ENCODE assay signal across 9 cellular contexts in the genomic region with DNA sequence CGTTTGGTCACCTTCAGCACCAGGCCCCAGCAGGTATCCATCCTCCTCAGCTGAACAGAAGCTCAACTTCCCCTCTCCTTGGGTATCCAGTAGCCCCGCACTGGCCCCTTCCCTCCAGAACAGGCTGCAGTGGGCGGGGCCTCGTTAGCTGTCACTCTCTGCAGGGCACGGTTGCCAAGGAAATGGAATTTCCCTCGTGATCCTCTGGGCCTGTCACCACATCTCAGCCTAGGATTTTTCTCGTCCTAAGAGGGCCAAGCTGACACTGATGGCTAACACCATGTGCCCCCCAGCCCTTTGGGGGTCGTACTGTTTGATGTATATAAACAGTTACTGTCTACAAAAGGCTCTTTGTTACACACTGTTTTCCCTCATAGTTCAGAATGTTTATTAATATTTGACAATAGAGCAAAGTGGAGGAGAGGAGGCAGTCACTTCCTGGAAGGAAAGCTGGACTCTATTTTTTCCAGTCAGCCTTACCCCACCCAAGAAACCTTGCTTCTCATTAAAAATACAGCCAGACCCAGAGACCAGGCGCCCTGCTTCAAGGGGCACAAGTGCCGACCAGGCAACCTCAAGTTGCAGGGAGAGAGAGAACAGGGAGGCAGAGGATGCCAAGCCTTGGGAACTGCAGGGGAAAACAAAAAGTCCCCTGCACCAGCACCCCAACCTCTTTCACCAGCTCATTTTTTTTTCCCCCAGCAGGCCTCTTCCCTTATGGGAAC. TPM values are rescaled to one million over a fixed set of nuclear protein-coding genes. Genes with fewer than 3 reads are reported as not detected.
DNase-seq lines count a peak whose midpoint lies in the region; ATAC-seq and TF ChIP-seq lines count a peak whose summit lies in the region.
"Had no signal": no experiment of that assay in that cellular context is flagged by ENCODE, and none has a peak within 500 bp of the region (broad histone marks: within the 10 kb centered on the region; RNA-seq: fewer than 3 reads in every experiment).

No MANE protein-coding gene starts in this region.

- H3K9me3 ChIP-seq in IMR-90 (ENCODE audit: control insufficient read depth, insufficient read depth, low read length) (no peaks in the 10 kb centered on the region), lung (ENCODE audit: control insufficient read depth in 2 of 2, insufficient read depth in 1 of 2, low read length in 1 of 2) (no peaks in the 10 kb centered on the region)

- H3K4me3 Mint-ChIP-seq in activated CD4-positive, alpha-beta T cell treated with anti-CD3 and anti-CD28 coated beads for 36 hours: no peak overlapping the region
- H3K4me3 Mint-ChIP-seq in activated CD4-positive, alpha-beta T cell treated with anti-CD3 and anti-CD28 coated beads, Interleukin-2, amount 10 ng/mL, durations not matched to agents 7 days and 5 days: no peak overlapping the region
- H3K4me3 Mint-ChIP-seq: T-cell had no signal

- H3K27ac ChIP-seq in IMR-90 (ENCODE audit: insufficient read depth, low read length) (peak overlapping the region; percentile 60; the same call in 1 of the 2 replicates), lung (ENCODE audit: low read depth in 1 of 2, low read length in 1 of 2) (peak overlapping the region; percentile 58 to 84)

- CTCF ChIA-PET in activated CD4-positive, alpha-beta T cell treated with anti-CD3 and anti-CD28 coated beads for 36 hours (lab: Charles Lee): interaction anchor here (0.6 to 3.5 kb wide), 9 partner anchors 8 to 556 kb away, joined by 3 to 20 read pairs (median 4); no protein-coding TSS in a partner anchor
- CTCF ChIA-PET in activated CD4-positive, alpha-beta T cell treated with anti-CD3 and anti-CD28 coated beads, Interleukin-2, amount 10 ng/mL, durations not matched to agents 7 days and 5 days (lab: Charles Lee): no interaction called here
- CTCF ChIA-PET in IMR-90 (lab: Yijun Ruan, JAX): interaction anchor here (0.8 to 1.6 kb wide), 4 partner anchors 12 to 575 kb away, joined by 3 to 5 read pairs (median 4); no protein-coding TSS in a partner anchor

- TF ChIP-seq RAD21 in IMR-90 (IDR thresholded peaks at IDR 0.05; ENCODE audit: low read length): no peak

- H4K5ac ChIP-seq in IMR-90 (ENCODE audit: low read depth, low read length): peak overlapping the region; percentile 71; the same call in 1 of the 2 replicates

- H3K4me3 ChIP-seq in IMR-90 (ENCODE audit: insufficient read depth, low read depth, low read length): no peak overlapping the region
- no peak overlapping the region for H3K4me3 ChIP-seq in lung

- H3K4me1 ChIP-seq in IMR-90 (ENCODE audit: control insufficient read depth, insufficient read depth, low read length) (peaks cover 13% of the 10 kb centered on the region), lung (ENCODE audit: control insufficient read depth in 2 of 2, insufficient read depth in 2 of 2, low read length in 2 of 2) (peaks cover 9 to 10% of the 10 kb centered on the region in 2 donors)

- dilution Hi-C loops in IMR-90 (cut with HindIII; ENCODE audit: low sequenced_read_pairs, unreplicated experiment): no loop called here

- POLR2A ChIA-PET in activated CD4-positive, alpha-beta T cell treated with anti-CD3 and anti-CD28 coated beads for 36 hours (lab: Charles Lee): no interaction called here
- POLR2A ChIA-PET in activated CD4-positive, alpha-beta T cell treated with anti-CD3 and anti-CD28 coated beads, Interleukin-2, amount 10 ng/mL, durations not matched to agents 7 days and 5 days (lab: Charles Lee): no interaction called here
- POLR2A ChIA-PET in IMR-90 (lab: Charles Lee; ENCODE audit: unreplicated experiment): no interaction called here

- H2BK120ac ChIP-seq in IMR-90 (ENCODE audit: low read depth, low read length): no peak overlapping the region

- WGBS in IMR-90 (ENCODE audit: extremely low coverage in 2 of 2, insufficient read length in 1 of 2), 2 experiments: no CpG with 5 or more reads among the region's 10 CpGs
- WGBS in lung, 2 donors: 21 to 25% methylated on average over 10 of the region's 10 CpGs

- peak; percentile 51 for ATAC-seq in activated CD4-positive, alpha-beta T cell treated with anti-CD3 and anti-CD28 coated beads for 36 hours
- ATAC-seq in IMR-90 (ENCODE audit: low read depth): peak; percentile 64
- peak; percentile 28 for ATAC-seq in lung (ENCODE audit: insufficient read depth, low FRiP score)
- no peak for ATAC-seq in GM21515 (IDR thresholded peaks at IDR 0.05; ENCODE audit: unreplicated experiment)
- ATAC-seq: T-cell had no signal

- peak; percentile 52 for DNase-seq in activated CD4-positive, alpha-beta T cell treated with anti-CD3 and anti-CD28 coated beads for 36 hours
- DNase-seq in activated CD4-positive, alpha-beta T cell treated with anti-CD3 and anti-CD28 coated beads, Interleukin-2, amount 10 ng/mL, durations not matched to agents 7 days and 5 days: no peak
- DNase-seq in IMR-90 (peak; percentile 25), cerebellum (ENCODE audit: low spot score) (peak; percentile 88), lung (ENCODE audit: low spot score) (no peak), OCI-M2 (lab: John Stamatoyannopoulos, UW; ENCODE audit: unreplicated experiment) (no peak), 8988T (no peak)

- TF ChIP-seq POLR2A in IMR-90 (IDR thresholded peaks at IDR 0.05; ENCODE audit: low read depth, low read length): no peak

- peaks cover 10% of the 10 kb centered on the region for H3K4me1 Mint-ChIP-seq in activated CD4-positive, alpha-beta T cell treated with anti-CD3 and anti-CD28 coated beads for 36 hours
- peaks cover 9% of the 10 kb centered on the region for H3K4me1 Mint-ChIP-seq in activated CD4-positive, alpha-beta T cell treated with anti-CD3 and anti-CD28 coated beads, Interleukin-2, amount 10 ng/mL, durations not matched to agents 7 days and 5 days

- in situ Hi-C loops in IMR-90 (cut with MboI; ENCODE audit: low sequenced_read_pairs): no loop called here

- peak overlapping the region; percentile 72 for H3K4ac ChIP-seq in IMR-90 (ENCODE audit: low read depth, low read length)

- no peak overlapping the region; the same call in 2 of the 3 replicates for H2BK15ac ChIP-seq in IMR-90 (ENCODE audit: low read depth, low read length)

- H3K18ac ChIP-seq in IMR-90 (ENCODE audit: low read depth, low read length): peak overlapping the region; percentile 66; the same call in 1 of the 2 replicates

- H3K4me2 ChIP-seq in IMR-90 (ENCODE audit: low read depth, low read length): peak overlapping the region; percentile 41; the same call in 1 of the 2 replicates

- H3K9me1 ChIP-seq in IMR-90 (ENCODE audit: insufficient read depth, low read length): peaks cover 8% of the 10 kb centered on the region; the same call in 1 of the 2 replicates

- peak overlapping the region; percentile 77; the same call in 1 of the 2 replicates for H3K14ac ChIP-seq in IMR-90 (replicated peaks; ENCODE audit: low read depth, low read length)

- H3K27me3 ChIP-seq in IMR-90 (ENCODE audit: control insufficient read depth, insufficient read depth, low read length) (no peaks in the 10 kb centered on the region), lung (ENCODE audit: control insufficient read depth, insufficient read depth) (no peaks in the 10 kb centered on the region)

- no peak overlapping the region for H2BK20ac ChIP-seq in IMR-90 (ENCODE audit: low read depth, low read length)

- TF ChIP-seq CTCF in IMR-90 (conservative IDR thresholded peaks at IDR 0.05; ENCODE audit: low read depth, low read length) (no peak), lung (IDR thresholded peaks at IDR 0.05; ENCODE audit: control extremely low read depth, extremely low read depth) (no peak)

- H3K56ac ChIP-seq in IMR-90 (ENCODE audit: extremely low read depth, insufficient read depth, low read length): no peak overlapping the region

- H2BK5ac ChIP-seq in IMR-90 (ENCODE audit: low read depth, low read length, poor library complexity, severe bottlenecking): no peak overlapping the region

- no peak overlapping the region for H3K23ac ChIP-seq in IMR-90 (ENCODE audit: low read depth, low read length)

- no TSS peak for BruUV-seq in IMR-90 (replicated peaks; lab: Mats Ljungman, UMichigan)

- intact Hi-C loops in activated CD4-positive, alpha-beta T cell treated with anti-CD3 and anti-CD28 coated beads for 36 hours (cut with DNase I, micrococcal nuclease): no loop called here
- intact Hi-C loops in IMR-90 (cut with micrococcal nuclease): no loop called here

- H3K79me1 ChIP-seq in IMR-90 (ENCODE audit: low read depth in 1 of 2, low read length in 2 of 2): no peaks in the 10 kb centered on the region

- H2AK9ac ChIP-seq in IMR-90 (replicated peaks; ENCODE audit: low read depth, low read length, poor library complexity): peak overlapping the region; percentile 8

- H2AFZ ChIP-seq in IMR-90 (replicated peaks; ENCODE audit: low read length, poor library complexity): peak overlapping the region; percentile 87

- H4K91ac ChIP-seq in IMR-90 (ENCODE audit: insufficient read depth, low read depth, low read length): no peak overlapping the region

- no peak overlapping the region; the same call in 1 of the 2 replicates for H3K9ac ChIP-seq in IMR-90 (ENCODE audit: low read depth, low read length)

- no peaks in the 10 kb centered on the region for H3K36me3 Mint-ChIP-seq in activated CD4-positive, alpha-beta T cell treated with anti-CD3 and anti-CD28 coated beads for 36 hours (ENCODE audit: low read depth)
- H3K36me3 Mint-ChIP-seq in activated CD4-positive, alpha-beta T cell treated with anti-CD3 and anti-CD28 coated beads, Interleukin-2, amount 10 ng/mL, durations not matched to agents 7 days and 5 days (ENCODE audit: low read depth): no peaks in the 10 kb centered on the region
- H3K36me3 Mint-ChIP-seq: T-cell had no signal

- H3K36me3 ChIP-seq in IMR-90 (ENCODE audit: control insufficient read depth, insufficient read depth, low read length) (peaks cover 4% of the 10 kb centered on the region; the same call in 1 of the 2 replicates), lung (ENCODE audit: control insufficient read depth in 2 of 2, insufficient read depth in 2 of 2, low read length in 2 of 2) (no peaks in the 10 kb centered on the region)

- no peaks in the 10 kb centered on the region for H3K9me3 Mint-ChIP-seq in activated CD4-positive, alpha-beta T cell treated with anti-CD3 and anti-CD28 coated beads for 36 hours (ENCODE audit: low read depth)
- H3K9me3 Mint-ChIP-seq in activated CD4-positive, alpha-beta T cell treated with anti-CD3 and anti-CD28 coated beads, Interleukin-2, amount 10 ng/mL, durations not matched to agents 7 days and 5 days: no peaks in the 10 kb centered on the region
- H3K9me3 Mint-ChIP-seq: T-cell had no signal

- H4K20me1 ChIP-seq in IMR-90 (ENCODE audit: insufficient read depth, low read length): no peaks in the 10 kb centered on the region

- peak overlapping the region in 1 of 2 experiments; percentile 90; a peak in 2 of 4 replicates for H4K8ac ChIP-seq in IMR-90 (ENCODE audit: low read depth in 2 of 2, low read length in 2 of 2)

- no peaks in the 10 kb centered on the region for H3K27me3 Mint-ChIP-seq in activated CD4-positive, alpha-beta T cell treated with anti-CD3 and anti-CD28 coated beads for 36 hours
- no peaks in the 10 kb centered on the region for H3K27me3 Mint-ChIP-seq in activated CD4-positive, alpha-beta T cell treated with anti-CD3 and anti-CD28 coated beads, Interleukin-2, amount 10 ng/mL, durations not matched to agents 7 days and 5 days

- H2AK5ac ChIP-seq in IMR-90 (ENCODE audit: low read depth, low read length): no peak overlapping the region

- H3K27ac Mint-ChIP-seq in activated CD4-positive, alpha-beta T cell treated with anti-CD3 and anti-CD28 coated beads for 36 hours: no peak overlapping the region
- no peak overlapping the region for H3K27ac Mint-ChIP-seq in activated CD4-positive, alpha-beta T cell treated with anti-CD3 and anti-CD28 coated beads, Interleukin-2, amount 10 ng/mL, durations not matched to agents 7 days and 5 days

RNA-seq across cellular contexts. Expression of a gene that starts 44.5 kb away (rescaled TPM):
- total RNA-seq in activated CD4-positive, alpha-beta T cell treated with anti-CD3 and anti-CD28 coated beads for 36 hours: 1 to 10 TPM; 1.4 to 1.5 TPM
- total RNA-seq in activated CD4-positive, alpha-beta T cell treated with anti-CD3 and anti-CD28 coated beads, Interleukin-2, amount 10 ng/mL, durations not matched to agents 7 days and 5 days: under 1 TPM; 0.40 TPM
- 33.9 and 34.4 TPM in 2 replicates for total RNA-seq in IMR-90 (2012; rRNA removed)
- 29.8 and 35.5 TPM in 2 replicates for polyA plus RNA-seq in IMR-90 (2012; rRNA removed)
- polyA plus RNA-seq in IMR-90 (2012; cell fraction: cytosol; rRNA removed): 24.1 and 40.6 TPM in 2 replicates
- 11.1 and 35.1 TPM in 2 replicates for polyA plus RNA-seq in IMR-90 (2012; cell fraction: nucleus; rRNA removed; ENCODE audit: low replicate concordance)
- 131 TPM for total RNA-seq in cerebellum
- 10 to 100 TPM; 19.6 to 37.5 TPM for total RNA-seq in lung
- polyA plus RNA-seq in lung: 10 to 100 TPM; 19.0 to 22.3 TPM

Comparison
In these comparisons a context has a peak if more than half of its experiments do, and no peak if none do; other contexts are left out.
1. DNase-seq: peak in activated CD4-positive, alpha-beta T cell treated with anti-CD3 and anti-CD28 coated beads for 36 hours (single experiment), IMR-90 (single experiment) and cerebellum (single experiment); none in activated CD4-positive, alpha-beta T cell treated with anti-CD3 and anti-CD28 coated beads, Interleukin-2, amount 10 ng/mL, durations not matched to agents 7 days and 5 days (single experiment), lung (single experiment), OCI-M2 (single experiment) and 8988T (single experiment).
2. RNA of a gene that starts 44.5 kb away (total RNA-seq): 131 TPM in cerebellum (single experiment), 19.6 to 37.5 TPM in lung and 33.9 to 34.4 TPM in IMR-90; 1.4 to 1.5 TPM in activated CD4-positive, alpha-beta T cell treated with anti-CD3 and anti-CD28 coated beads for 36 hours and 0.40 TPM in activated CD4-positive, alpha-beta T cell treated with anti-CD3 and anti-CD28 coated beads, Interleukin-2, amount 10 ng/mL, durations not matched to agents 7 days and 5 days; every median in the first group is over 4 times any median in the second.